Comparison of ENCODE assay signal across 9 cellular contexts in the genomic region with DNA sequence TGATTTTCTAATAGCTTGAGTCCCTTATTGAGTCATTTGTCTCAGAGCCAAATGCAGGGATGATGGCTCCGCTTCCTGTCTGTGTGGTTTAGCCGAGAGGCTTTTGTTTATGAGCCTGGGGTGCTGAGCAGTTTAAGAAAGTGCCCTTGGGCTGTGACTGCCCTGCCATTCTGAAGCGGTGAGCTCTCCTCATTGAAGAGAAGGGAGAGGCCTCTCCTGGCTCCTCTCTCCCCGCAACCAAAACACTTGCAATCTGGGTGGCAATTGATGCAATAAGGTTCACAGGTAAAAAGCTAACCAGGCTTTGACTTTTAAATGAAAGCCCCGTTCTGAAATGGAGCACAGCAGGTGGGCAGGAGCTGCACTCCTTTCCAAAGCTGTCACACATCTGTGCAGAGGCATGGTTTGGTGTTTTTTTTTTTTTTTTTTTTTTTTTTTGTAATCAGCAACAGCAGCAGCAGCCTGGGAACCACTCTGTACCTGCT.
A peak's percentile ranks its signal among the peaks of the same experiment; 100 is the strongest.
DNase-seq lines count a peak whose midpoint lies in the region; ATAC-seq and TF ChIP-seq lines count a peak whose summit lies in the region.
"Had no signal": no experiment of that assay in that cellular context is flagged by ENCODE, and none has a peak within 500 bp of the region (broad histone marks: within the 10 kb centered on the region; RNA-seq: fewer than 3 reads in every experiment).

No MANE protein-coding gene starts in this region.

- no peaks in the 10 kb centered on the region for H3K36me3 ChIP-seq in neuronal stem cell (replicated peaks in 1 of 2; ENCODE audit: control insufficient read depth in 2 of 2, insufficient read depth in 2 of 2, low read length in 2 of 2)

- no peak overlapping the region for H4K8ac ChIP-seq in neuronal stem cell (ENCODE audit: low read depth, low read length)

- H3K23ac ChIP-seq in neuronal stem cell (ENCODE audit: low read depth, low read length, poor library complexity) = no peak overlapping the region

- peaks cover 15 to 22% of the 10 kb centered on the region in 2 donors for H3K4me1 ChIP-seq in neuronal stem cell (ENCODE audit: control insufficient read depth in 2 of 2, insufficient read depth in 1 of 2, low read depth in 1 of 2, low read length in 2 of 2)

- H3K27ac ChIP-seq in neuronal stem cell (replicated peaks; ENCODE audit: low read length) = no peak overlapping the region
- H3K27ac ChIP-seq: 22Rv1 had no signal

- no peak overlapping the region for H3K4me2 ChIP-seq in neuronal stem cell (ENCODE audit: insufficient read depth, low read length, poor library complexity, severe bottlenecking)

- H3K4me3 ChIP-seq in astrocyte of the spinal cord (ENCODE audit: low read depth, low read length) (no peak overlapping the region), neuronal stem cell (ENCODE audit: low read length in 2 of 2) (peak overlapping the region in 1 of 2 donors; percentile 13)

- H2AK5ac ChIP-seq in neuronal stem cell (ENCODE audit: low read depth, low read length) = no peak overlapping the region

- H2BK5ac ChIP-seq in neuronal stem cell (ENCODE audit: low read length) = no peak overlapping the region

- no peaks in the 10 kb centered on the region for H3K9me3 ChIP-seq in neuronal stem cell (replicated peaks in 1 of 2; ENCODE audit: control insufficient read depth in 2 of 2, insufficient read depth in 1 of 2, low read depth in 1 of 2, low read length in 2 of 2)

- ATAC-seq in HG03342 (IDR thresholded peaks at IDR 0.05; ENCODE audit: unreplicated experiment) = no peak

- no CpG with 5 or more reads among the region's 5 CpGs for WGBS in neuronal stem cell (ENCODE audit: extremely low coverage in 2 of 2, insufficient read length in 2 of 2, insufficient replicate concordance in 1 of 2), 2 donors

- no peak for TF ChIP-seq CTCF in astrocyte of the spinal cord (IDR thresholded peaks at IDR 0.05; ENCODE audit: low read depth, low read length)

- H2BK15ac ChIP-seq in neuronal stem cell (ENCODE audit: low read length) = no peak overlapping the region

- no peak overlapping the region for H2BK12ac ChIP-seq in neuronal stem cell (ENCODE audit: low read length)

- no peak overlapping the region for H4K91ac ChIP-seq in neuronal stem cell (ENCODE audit: low read depth, low read length, poor library complexity)

- H2AFZ ChIP-seq in neuronal stem cell (ENCODE audit: low read length) = peak overlapping the region; percentile 85

- no peaks in the 10 kb centered on the region for H3K79me1 ChIP-seq in neuronal stem cell (ENCODE audit: low read depth, low read length)

- no peak overlapping the region for H3K9ac ChIP-seq in neuronal stem cell (ENCODE audit: low read depth, low read length, poor library complexity)

- no peak overlapping the region for H3K18ac ChIP-seq in neuronal stem cell (ENCODE audit: low read length)

- in situ Hi-C loops in astrocyte of the spinal cord (cut with HindIII; ENCODE audit: low sequenced_read_pairs) = no loop called here

- H3K27me3 ChIP-seq in neuronal stem cell (ENCODE audit: control insufficient read depth in 3 of 3, insufficient read depth in 3 of 3, low read depth in 1 of 3, low read length in 3 of 3) = no peaks in the 10 kb centered on the region

- no peak overlapping the region for H3K4ac ChIP-seq in neuronal stem cell (ENCODE audit: low read length)

- H2BK120ac ChIP-seq in neuronal stem cell (ENCODE audit: low read depth, low read length) = no peak overlapping the region

- peak; percentile 74 for DNase-seq in DMS 273 (lab: John Stamatoyannopoulos, UW; ENCODE audit: unreplicated experiment)
- DNase-seq in DMS 273 treated with DMSO at 0.1 percent for 48 hours (lab: John Stamatoyannopoulos, UW) = no peak
- DNase-seq in NCI-H1694 treated with DMSO at 0.1 percent for 48 hours (lab: John Stamatoyannopoulos, UW) = peak; percentile 88
- DNase-seq in astrocyte of the spinal cord (ENCODE audit: low read depth, low spot score) = peak; percentile 72
- peak; percentile 31 for DNase-seq in neuronal stem cell (ENCODE audit: low spot score)
- DNase-seq in SW 1271 (lab: John Stamatoyannopoulos, UW) = no peak
- no peak for DNase-seq in HT-29 (ENCODE audit: low spot score)

- no peak overlapping the region for H3K14ac ChIP-seq in neuronal stem cell (ENCODE audit: low read length)

Comparison
In these comparisons a context has a peak if more than half of its experiments do, and no peak if none do; other contexts are left out.
1. DNase-seq: peak in DMS 273 (single experiment), NCI-H1694 treated with DMSO at 0.1 percent for 48 hours (single experiment), astrocyte of the spinal cord (single experiment) and neuronal stem cell (single experiment); none in DMS 273 treated with DMSO at 0.1 percent for 48 hours (single experiment), SW 1271 (0 of 2) and HT-29 (single experiment).